ENCODE assay signal across 20 cellular contexts in the genomic region with DNA sequence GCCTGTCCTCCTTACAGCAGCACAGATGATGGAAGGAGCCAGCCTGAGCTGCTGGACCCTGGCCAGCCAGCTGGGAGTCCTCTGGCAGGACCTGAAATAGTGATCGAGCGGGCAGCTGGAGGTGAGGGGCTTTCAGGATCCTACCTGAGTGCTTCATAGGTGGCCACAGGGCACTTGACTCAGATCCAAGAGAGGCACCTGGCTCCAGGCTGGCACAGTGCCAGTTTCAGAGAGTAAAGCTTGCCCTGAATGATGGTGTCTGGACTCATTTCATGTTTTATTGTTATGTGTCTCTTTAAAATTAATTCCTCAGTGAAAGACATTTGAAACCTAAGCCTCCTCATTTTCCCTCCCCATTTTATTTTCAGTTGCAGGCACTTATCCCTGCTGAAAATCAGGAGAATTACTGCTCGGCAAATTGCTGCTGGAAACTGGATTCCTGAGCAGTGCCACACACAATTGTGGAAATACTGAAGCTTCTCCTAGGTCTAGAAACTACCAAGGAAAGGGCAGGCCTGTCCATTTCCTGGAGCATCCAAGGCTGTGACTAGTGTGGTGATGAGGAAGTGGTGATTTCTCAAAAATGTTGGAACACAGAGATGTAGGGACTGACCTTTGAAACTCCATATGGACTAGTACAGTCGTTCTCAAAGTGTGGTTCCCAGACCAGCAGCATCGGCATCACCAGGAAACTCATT. TPM values are rescaled to one million over a fixed set of nuclear protein-coding genes. Genes with fewer than 3 reads are reported as not detected.
DNase-seq lines count a peak whose midpoint lies in the region; ATAC-seq and TF ChIP-seq lines count a peak whose summit lies in the region.
"Had no signal": no experiment of that assay in that cellular context is flagged by ENCODE, and none has a peak within 500 bp of the region (broad histone marks: within the 10 kb centered on the region; RNA-seq: fewer than 3 reads in every experiment).

No MANE protein-coding gene starts in this region.

- H3K27me3 ChIP-seq in hepatocyte = peaks cover 5% of the 10 kb centered on the region
- H3K27me3 ChIP-seq: BE2C, cardiac muscle cell, vagina had no signal

- no peak overlapping the region for H3K4me2 ChIP-seq in hepatocyte
- H3K4me2 ChIP-seq: GM23338 had no signal

- H3K27ac ChIP-seq in HEK293 (ENCODE audit: extremely low read depth, low read depth, low read length) (peak overlapping the region; percentile 61), hepatocyte (no peak overlapping the region)
- H3K27ac ChIP-seq: cardiac muscle cell, vagina had no signal

- ATAC-seq in GM19023 (IDR thresholded peaks at IDR 0.05; ENCODE audit: unreplicated experiment) = no peak
- ATAC-seq in HG03442 (IDR thresholded peaks at IDR 0.05; ENCODE audit: unreplicated experiment) = no peak
- ATAC-seq: GM23338; left colon; stimulated activated naive CD8-positive, alpha-beta T cell treated with anti-CD3 and anti-CD28 coated beads, Interleukin-15, Interleukin-2, amounts not matched to agents 100 U/mL and 50 U/mL, for 24 hours had no signal

- H3K4me3 ChIP-seq in HEK293 (ENCODE audit: low read depth, low read length) = no peak overlapping the region
- no peak overlapping the region for H3K4me3 ChIP-seq in hepatocyte
- H3K4me3 ChIP-seq: cardiac muscle cell, GM23338, vagina had no signal

- DNase-seq in NCI-H146 (lab: John Stamatoyannopoulos, UW) (peak; percentile 97), NCI-H345 treated with DMSO at 0.1 percent for 48 hours (lab: John Stamatoyannopoulos, UW; ENCODE audit: unreplicated experiment) (peak; percentile 99), hepatocyte (ENCODE audit: low spot score) (peak; percentile 30), GM10248 (ENCODE audit: extremely low spot score) (no peak)
- DNase-seq: activated CD8-positive, alpha-beta memory T cell treated with anti-CD3 and anti-CD28 coated beads, Interleukin-2, amount 50 U/mL, for 48 hours; activated naive CD8-positive, alpha-beta T cell treated with anti-CD3 and anti-CD28 coated beads for 36 hours; BE2C; DND-41; effector CD8-positive, alpha-beta T cell; NCI-H446 treated with DMSO at 0.1 percent for 48 hours; stimulated activated naive CD8-positive, alpha-beta T cell treated with anti-CD3 and anti-CD28 coated beads, Interleukin-15, Interleukin-2, amounts not matched to agents 100 U/mL and 50 U/mL, for 24 hours; T-helper 2 cell had no signal

- H3K9me2 ChIP-seq in hepatocyte (replicated peaks; ENCODE audit: insufficient read depth) = no peaks in the 10 kb centered on the region

- POLR2A ChIA-PET in HEK293 (lab: Yijun Ruan, JAX) = no interaction called here
- POLR2A ChIA-PET in GM10248 (lab: Yijun Ruan, JAX) = no interaction called here

- no peaks in the 10 kb centered on the region for H3K79me2 ChIP-seq in hepatocyte

- no peaks in the 10 kb centered on the region for H3K36me3 ChIP-seq in HEK293 (ENCODE audit: control insufficient read depth in 2 of 2, insufficient read depth in 1 of 2, low read length in 2 of 2)
- no peaks in the 10 kb centered on the region for H3K36me3 ChIP-seq in hepatocyte (replicated peaks; ENCODE audit: insufficient read depth, low read depth)
- H3K36me3 ChIP-seq: BE2C, cardiac muscle cell, vagina had no signal

- H4K20me1 ChIP-seq in hepatocyte (ENCODE audit: insufficient read depth, poor library complexity, severe bottlenecking) = no peaks in the 10 kb centered on the region

- WGBS in hepatocyte (ENCODE audit: low lambda C conversion rate, missing lambda C conversion rate) = 52% methylated on average over 5 of the region's 5 CpGs

- H2AFZ ChIP-seq in hepatocyte = no peak overlapping the region

- peaks cover 20% of the 10 kb centered on the region for H3K4me1 ChIP-seq in HEK293 (ENCODE audit: control insufficient read depth, insufficient read depth, low read length)
- H3K4me1 ChIP-seq in hepatocyte (ENCODE audit: insufficient read depth) = peaks cover 10% of the 10 kb centered on the region
- H3K4me1 ChIP-seq: BE2C had no signal

- CTCF ChIA-PET in HEK293 (lab: Yijun Ruan, JAX) = interaction anchor here (0.7 kb wide), 1 partner anchor 137 kb away, joined by 3 read pairs; no protein-coding TSS in a partner anchor
- CTCF ChIA-PET in GM10248 (lab: Yijun Ruan, JAX) = no interaction called here

- no peaks in the 10 kb centered on the region for H3K9me3 ChIP-seq in HEK293 (ENCODE audit: control insufficient read depth, insufficient read depth, low read depth, low read length)
- no peaks in the 10 kb centered on the region for H3K9me3 ChIP-seq in hepatocyte (ENCODE audit: low read depth)
- H3K9me3 ChIP-seq: BE2C, vagina had no signal

- no peak for TF ChIP-seq CTCF in HEK293 (tag by site-specific recombination; IDR thresholded peaks at IDR 0.05)
- TF ChIP-seq CTCF in hepatocyte (IDR thresholded peaks at IDR 0.05; ENCODE audit: poor library complexity) = no peak
- TF ChIP-seq CTCF in GM10248 (IDR thresholded peaks at IDR 0.05; ENCODE audit: control extremely low read depth, extremely low read depth, low read depth, missing control alignments) = no peak

TF ChIP-seq in HEK293, 187 proteins besides CTCF, POLR2A, EP300 and RAD21 (continues in another document):
- TF ChIP-seq ZNF426 (tag by site-specific recombination; IDR thresholded peaks at IDR 0.05) (no peak), ZNF558 (tag by site-specific recombination; IDR thresholded peaks at IDR 0.05) (no peak), ZNF366 (tag by site-specific recombination; conservative IDR thresholded peaks at IDR 0.05) (peak; percentile 50; the same call in 1 of the 2 replicates), ZNF830 (tag by site-specific recombination; IDR thresholded peaks at IDR 0.05; ENCODE audit: low read depth) (no peak), ZNF555 (tag by site-specific recombination; conservative IDR thresholded peaks at IDR 0.05) (no peak), ZNF214 (tag by site-specific recombination; IDR thresholded peaks at IDR 0.05; ENCODE audit: borderline replicate concordance) (no peak), ZNF561 (tag by site-specific recombination; IDR thresholded peaks at IDR 0.05; ENCODE audit: borderline replicate concordance) (peak; percentile 86; the same call in 1 of the 2 replicates), INSM2 (tag by site-specific recombination; IDR thresholded peaks at IDR 0.05) (no peak), SCRT2 (tag by site-specific recombination; IDR thresholded peaks at IDR 0.05) (no peak), ZNF707 (tag by site-specific recombination; IDR thresholded peaks at IDR 0.05) (no peak), ZNF544 (tag by site-specific recombination; IDR thresholded peaks at IDR 0.05) (0 out of 2 replicates have a peak, but pooled peaks have one; percentile 38), TCF7L2 (IDR thresholded peaks at IDR 0.05; ENCODE audit: borderline replicate concordance, low read depth, low read length) (no peak), ZNF324 (tag by site-specific recombination; IDR thresholded peaks at IDR 0.05) (no peak), FEZF1 (tag by site-specific recombination; IDR thresholded peaks at IDR 0.05) (peak; percentile 29; the same call in 1 of the 2 replicates), ZNF530 (tag by site-specific recombination; IDR thresholded peaks at IDR 0.05; ENCODE audit: low read depth) (peak; percentile 64; the same call in 1 of the 2 replicates), ZSCAN30 (tag by site-specific recombination; IDR thresholded peaks at IDR 0.05) (peak; percentile 82), ZNF626 (tag by site-specific recombination; IDR thresholded peaks at IDR 0.05) (0 out of 2 replicates have a peak, but pooled peaks have one; percentile 75), WT1 (tag by site-specific recombination; IDR thresholded peaks at IDR 0.05) (peak; percentile 88), ZNF843 (tag by site-specific recombination; IDR thresholded peaks at IDR 0.05) (peak; percentile 65; the same call in 1 of the 2 replicates), ZNF623 (tag by site-specific recombination; IDR thresholded peaks at IDR 0.05) (peak; percentile 85)
- TF ChIP-seq, protein P1, sequence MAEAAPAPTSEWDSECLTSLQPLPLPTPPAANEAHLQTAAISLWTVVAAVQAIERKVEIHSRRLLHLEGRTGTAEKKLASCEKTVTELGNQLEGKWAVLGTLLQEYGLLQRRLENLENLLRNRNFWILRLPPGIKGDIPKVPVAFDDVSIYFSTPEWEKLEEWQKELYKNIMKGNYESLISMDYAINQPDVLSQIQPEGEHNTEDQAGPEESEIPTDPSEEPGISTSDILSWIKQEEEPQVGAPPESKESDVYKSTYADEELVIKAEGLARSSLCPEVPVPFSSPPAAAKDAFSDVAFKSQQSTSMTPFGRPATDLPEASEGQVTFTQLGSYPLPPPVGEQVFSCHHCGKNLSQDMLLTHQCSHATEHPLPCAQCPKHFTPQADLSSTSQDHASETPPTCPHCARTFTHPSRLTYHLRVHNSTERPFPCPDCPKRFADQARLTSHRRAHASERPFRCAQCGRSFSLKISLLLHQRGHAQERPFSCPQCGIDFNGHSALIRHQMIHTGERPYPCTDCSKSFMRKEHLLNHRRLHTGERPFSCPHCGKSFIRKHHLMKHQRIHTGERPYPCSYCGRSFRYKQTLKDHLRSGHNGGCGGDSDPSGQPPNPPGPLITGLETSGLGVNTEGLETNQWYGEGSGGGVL (tag by site-specific recombination; IDR thresholded peaks at IDR 0.05) = peak; percentile 25
- TF ChIP-seq, protein P2, sequence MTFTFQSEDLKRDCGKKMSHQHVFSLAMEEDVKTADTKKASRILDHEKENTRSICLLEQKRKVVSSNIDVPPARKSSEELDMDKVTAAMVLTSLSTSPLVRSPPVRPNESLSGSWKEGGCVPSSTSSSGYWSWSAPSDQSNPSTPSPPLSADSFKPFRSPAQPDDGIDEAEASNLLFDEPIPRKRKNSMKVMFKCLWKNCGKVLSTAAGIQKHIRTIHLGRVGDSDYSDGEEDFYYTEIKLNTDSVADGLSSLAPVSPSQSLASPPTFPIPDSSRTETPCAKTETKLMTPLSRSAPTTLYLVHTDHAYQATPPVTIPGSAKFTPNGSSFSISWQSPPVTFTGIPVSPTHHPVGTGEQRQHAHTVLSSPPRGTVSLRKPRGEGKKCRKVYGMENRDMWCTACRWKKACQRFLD (tag by site-specific recombination; IDR thresholded peaks at IDR 0.05) = no peak

RNA-seq across cellular contexts. Expression of gene ADAMTS18, which starts 16.1 kb away (rescaled TPM):
- total RNA-seq in hepatocyte = 2.7 and 5.5 TPM in 2 replicates
- 2.5 and 2.7 TPM in 2 replicates for polyA plus RNA-seq in hepatocyte
- total RNA-seq: activated naive CD8-positive, alpha-beta T cell treated with anti-CD3 and anti-CD28 coated beads for 36 hours had no signal
- polyA plus RNA-seq: cardiac muscle cell, IgD-negative memory B cell had no signal
